ENCODE assay signal across 1 cellular context in genomic region chr22:35564975-35565867, GRCh38.
TF ChIP-seq lines count a peak whose summit lies in the region.

No MANE protein-coding gene starts in this region.

TF ChIP-seq in H1, 55 proteins besides CTCF, POLR2A, EP300 and RAD21 (continued from another document):
- no peak for TF ChIP-seq ATF2 (IDR thresholded peaks at IDR 0.05; ENCODE audit: low read length)
- no peak for TF ChIP-seq SAP30 (IDR thresholded peaks at IDR 0.05; ENCODE audit: insufficient read depth, insufficient replicate concordance, low read length)
- no peak for TF ChIP-seq SIN3A (conservative IDR thresholded peaks at IDR 0.05 in 1 of 2, IDR thresholded peaks at IDR 0.05 in 1 of 2; ENCODE audit: low read depth in 1 of 2, low read length in 2 of 2)
- no peak for TF ChIP-seq CTBP2 (IDR thresholded peaks at IDR 0.05; ENCODE audit: borderline replicate concordance, insufficient read depth, insufficient read length, low read length)
- no peak for TF ChIP-seq EZH2 (IDR thresholded peaks at IDR 0.05; ENCODE audit: low read depth, low read length, severe bottlenecking)
